In genomic region chr13:30466841-30467252, GRCh38 we compare ENCODE assay signal across 2 cellular contexts.
TF ChIP-seq lines count a peak whose summit lies in the region.

No MANE protein-coding gene starts in this region.

TF ChIP-seq in HCT116, 20 proteins besides CTCF, POLR2A, EP300 and RAD21:
- TF ChIP-seq YY1 (IDR thresholded peaks at IDR 0.05; ENCODE audit: extremely low read depth, insufficient replicate concordance, low read depth, low read length) (no peak), SP1 (IDR thresholded peaks at IDR 0.05; ENCODE audit: low read depth) (0 out of 2 replicates have a peak, but pooled peaks have one; percentile 1)

TF ChIP-seq in endothelial cell of umbilical vein, 7 proteins besides CTCF, POLR2A, EP300 and RAD21:
- TF ChIP-seq EZH2 (IDR thresholded peaks at IDR 0.05; ENCODE audit: borderline replicate concordance, low read depth, low read length, severe bottlenecking) = no peak
- TF ChIP-seq JUN (IDR thresholded peaks at IDR 0.05; ENCODE audit: borderline replicate concordance, insufficient read depth, insufficient read length, low read depth) = no peak
- TF ChIP-seq FOS (IDR thresholded peaks at IDR 0.05; ENCODE audit: borderline replicate concordance, insufficient read depth, low read length) = no peak
- no peak for TF ChIP-seq MAX (IDR thresholded peaks at IDR 0.05; ENCODE audit: insufficient read depth, insufficient read length)
